ENCODE assay signal across 1 cellular context in genomic region chr1:28417441-28418277, GRCh38.
TF ChIP-seq lines count a peak whose summit lies in the region.

No MANE protein-coding gene starts in this region.

TF ChIP-seq in SK-N-SH, 30 proteins besides CTCF, POLR2A, EP300 and RAD21 (continued from another document):
- TF ChIP-seq ZBTB33 (IDR thresholded peaks at IDR 0.05; ENCODE audit: borderline replicate concordance, low read depth) (no peak), NRF1 (IDR thresholded peaks at IDR 0.05; ENCODE audit: low read depth, low read length) (no peak), YY1 (IDR thresholded peaks at IDR 0.05; ENCODE audit: low read depth) (no peak), CHD2 (IDR thresholded peaks at IDR 0.05; ENCODE audit: low read length, partially characterized antibody) (no peak)
TF ChIP-seq in SK-N-SH: peak in this region for 8.
